Comparison of ENCODE assay signal across 26 cellular contexts in genomic region chr18:74453642-74454198, GRCh38. TPM values are rescaled to one million over a fixed set of nuclear protein-coding genes. Genes with fewer than 3 reads are reported as not detected.
DNase-seq lines count a peak whose midpoint lies in the region; ATAC-seq, FAIRE-seq and TF ChIP-seq lines count a peak whose summit lies in the region.
"Had no signal": no experiment of that assay in that cellular context is flagged by ENCODE, and none has a peak within 500 bp of the region (broad histone marks: within the 10 kb centered on the region; RNA-seq: fewer than 3 reads in every experiment).

No MANE protein-coding gene starts in this region.

- peaks cover 37 to 53% (median 41%) of the 10 kb centered on the region in 11 experiments; a peak in 21 of 22 replicates for H3K27me3 ChIP-seq in BLaER1 treated with 17β-estradiol and CSF1 and Interleukin-3, amounts not matched to agents 10 nM and 100 nM
- peaks cover 0 to 87% (median 2%) of the 10 kb centered on the region in 3 experiments for H3K27me3 ChIP-seq in neuronal stem cell (ENCODE audit: control insufficient read depth in 3 of 3, insufficient read depth in 3 of 3, low read depth in 1 of 3, low read length in 3 of 3)
- H3K27me3 ChIP-seq in testis = no peaks in the 10 kb centered on the region

- H3K9ac ChIP-seq in BLaER1 treated with 17β-estradiol and CSF1 and Interleukin-3, amounts not matched to agents 10 nM and 100 nM = peak overlapping the region in 7 of 11 experiments; percentile 86 to 98 (median 95); a peak in 15 of 22 replicates
- H3K9ac ChIP-seq in neuronal stem cell (ENCODE audit: low read depth, low read length, poor library complexity) = no peak overlapping the region
- H3K9ac ChIP-seq: GM23248 had no signal

- peak overlapping the region in 8 of 11 experiments; percentile 79 to 98 (median 94); a peak in 16 of 22 replicates for H3K27ac ChIP-seq in BLaER1 treated with 17β-estradiol and CSF1 and Interleukin-3, amounts not matched to agents 10 nM and 100 nM
- peak overlapping the region; percentile 65 for H3K27ac ChIP-seq in cingulate gyrus (ENCODE audit: low read depth, low read length)
- peak overlapping the region; percentile 92 for H3K27ac ChIP-seq in neuronal stem cell (replicated peaks; ENCODE audit: low read length)
- no peak overlapping the region for H3K27ac ChIP-seq in testis
- H3K27ac ChIP-seq: C4-2B, GM23248, RWPE1 had no signal

- H3K18ac ChIP-seq in neuronal stem cell (ENCODE audit: low read length) = peak overlapping the region; percentile 58

- FAIRE-seq in GM12891 (lab: Jason Lieb, UNC) = no peak
- FAIRE-seq: HTR-8/SVneo had no signal

- peak overlapping the region; percentile 39 for H2BK5ac ChIP-seq in neuronal stem cell (ENCODE audit: low read length)

- no peak overlapping the region for H2BK12ac ChIP-seq in neuronal stem cell (ENCODE audit: low read length)

- intact Hi-C loops in testis (cut with DNase I; ENCODE audit: low total_unique reads) = no loop called here

- no peaks in the 10 kb centered on the region for H3K79me1 ChIP-seq in neuronal stem cell (ENCODE audit: low read depth, low read length)

- H4K8ac ChIP-seq in neuronal stem cell (ENCODE audit: low read depth, low read length) = no peak overlapping the region

- peak overlapping the region in 7 of 10 experiments; percentile 77 to 98 (median 92); a peak in 13 of 20 replicates for H3K4me3 ChIP-seq in BLaER1 treated with 17β-estradiol and CSF1 and Interleukin-3, amounts not matched to agents 10 nM and 100 nM
- H3K4me3 ChIP-seq in neuronal stem cell (ENCODE audit: low read length in 2 of 2) = no peak overlapping the region
- H3K4me3 ChIP-seq in testis = no peak overlapping the region
- H3K4me3 ChIP-seq: GM23248, HAP-1, MG63 had no signal

- H3K14ac ChIP-seq in neuronal stem cell (ENCODE audit: low read length) = no peak overlapping the region

- H2AK5ac ChIP-seq in neuronal stem cell (ENCODE audit: low read depth, low read length) = no peak overlapping the region

- no peak overlapping the region for H2AFZ ChIP-seq in neuronal stem cell (ENCODE audit: low read length)
- H2AFZ ChIP-seq: GM23248 had no signal

- TF ChIP-seq CTCF in testis (IDR thresholded peaks at IDR 0.05) = no peak

- WGBS in neuronal stem cell (ENCODE audit: extremely low coverage in 2 of 2, insufficient read length in 2 of 2, insufficient replicate concordance in 1 of 2), 2 donors = no CpG with 5 or more reads among the region's 6 CpGs
- WGBS in testis, 2 donors = 74 to 83% methylated on average over 6 of the region's 6 CpGs

- no peak for ATAC-seq in GM18861 (IDR thresholded peaks at IDR 0.05; ENCODE audit: unreplicated experiment)
- ATAC-seq: PC-3, SK-N-SH treated with all-trans-retinoic acid at 6 μM for 48 hours had no signal

- no peak overlapping the region for H3K4ac ChIP-seq in neuronal stem cell (ENCODE audit: low read length)

- TF ChIP-seq POLR2A in testis (IDR thresholded peaks at IDR 0.05) = no peak
- no peak for TF ChIP-seq POLR2A in GM12891 (IDR thresholded peaks at IDR 0.05; ENCODE audit: low read depth, low read length)

- no peaks in the 10 kb centered on the region for H3K9me3 ChIP-seq in BLaER1 treated with 17β-estradiol and CSF1 and Interleukin-3, amounts not matched to agents 10 nM and 100 nM (replicated peaks in 1 of 11)
- H3K9me3 ChIP-seq in neuronal stem cell (replicated peaks in 1 of 2; ENCODE audit: control insufficient read depth in 2 of 2, insufficient read depth in 1 of 2, low read depth in 1 of 2, low read length in 2 of 2) = no peaks in the 10 kb centered on the region
- H3K9me3 ChIP-seq in testis = no peaks in the 10 kb centered on the region
- H3K9me3 ChIP-seq: HAP-1, MG63 had no signal

- H3K36me3 ChIP-seq in BLaER1 treated with 17β-estradiol and CSF1 and Interleukin-3, amounts not matched to agents 10 nM and 100 nM = peaks cover 0 to 47% (median 40%) of the 10 kb centered on the region in 11 experiments; a peak in 14 of 22 replicates
- no peaks in the 10 kb centered on the region for H3K36me3 ChIP-seq in neuronal stem cell (replicated peaks in 1 of 2; ENCODE audit: control insufficient read depth in 2 of 2, insufficient read depth in 2 of 2, low read length in 2 of 2)
- H3K36me3 ChIP-seq in testis (ENCODE audit: low read depth, missing control alignments) = no peaks in the 10 kb centered on the region
- H3K36me3 ChIP-seq: HAP-1, MG63 had no signal

- H4K91ac ChIP-seq in neuronal stem cell (ENCODE audit: low read depth, low read length, poor library complexity) = no peak overlapping the region

- H2BK120ac ChIP-seq in neuronal stem cell (ENCODE audit: low read depth, low read length) = no peak overlapping the region

- H2BK15ac ChIP-seq in neuronal stem cell (ENCODE audit: low read length) = no peak overlapping the region

- H3K4me1 ChIP-seq in BLaER1 treated with 17β-estradiol and CSF1 and Interleukin-3, amounts not matched to agents 10 nM and 100 nM = peaks cover 43 to 89% (median 80%) of the 10 kb centered on the region in 10 experiments
- H3K4me1 ChIP-seq in neuronal stem cell (ENCODE audit: control insufficient read depth in 2 of 2, insufficient read depth in 1 of 2, low read depth in 1 of 2, low read length in 2 of 2) (peaks cover 5 to 47% of the 10 kb centered on the region in 2 donors), testis (peaks cover 9% of the 10 kb centered on the region)
- H3K4me1 ChIP-seq: HAP-1 had no signal

- DNase-seq in NCI-H69 (lab: John Stamatoyannopoulos, UW) = peak; percentile 20
- DNase-seq in neuronal stem cell (ENCODE audit: low spot score) = no peak
- DNase-seq in ecto neural progenitor cell (ENCODE audit: low spot score) = no peak
- no peak for DNase-seq in testis
- DNase-seq in GM12891 (ENCODE audit: insufficient read length, low spot score) = no peak
- DNase-seq: DMS79, GM23248, Kasumi-1, MG63, NCI-H1092 treated with DMSO at 0.1 percent for 48 hours, NCI-H1694, NCI-H2081 treated with DMSO at 0.1 percent for 48 hours, NCI-H2227 treated with DMSO at 0.1 percent for 48 hours, NCI-H510A treated with DMSO at 0.1 percent for 48 hours, NCI-H82, PC-3, SIG-M5 had no signal

- no peak overlapping the region for H3K23ac ChIP-seq in neuronal stem cell (ENCODE audit: low read depth, low read length, poor library complexity)

- peak overlapping the region; percentile 42 to 100 (median 90); a peak in 21 of 22 replicates for H3K4me2 ChIP-seq in BLaER1 treated with 17β-estradiol and CSF1 and Interleukin-3, amounts not matched to agents 10 nM and 100 nM
- H3K4me2 ChIP-seq in neuronal stem cell (ENCODE audit: insufficient read depth, low read length, poor library complexity, severe bottlenecking) = no peak overlapping the region

- H4K20me1 ChIP-seq in BLaER1 treated with 17β-estradiol and CSF1 and Interleukin-3, amounts not matched to agents 10 nM and 100 nM = peaks cover 0 to 15% (median 0%) of the 10 kb centered on the region in 11 experiments; a peak in 2 of 22 replicates

TF ChIP-seq in GM12891, 5 proteins besides CTCF, POLR2A, EP300 and RAD21:
- no peak for TF ChIP-seq PAX5 (IDR thresholded peaks at IDR 0.05; ENCODE audit: insufficient read depth, low read length, severe bottlenecking)
- TF ChIP-seq POU2F2 (IDR thresholded peaks at IDR 0.05; ENCODE audit: low read depth, low read length) = no peak
- TF ChIP-seq SPI1 (IDR thresholded peaks at IDR 0.05; ENCODE audit: low read depth, low read length) = no peak
- TF ChIP-seq POLR2AphosphoS5 (IDR thresholded peaks at IDR 0.05; ENCODE audit: low read depth, low read length) = no peak
- no peak for TF ChIP-seq TAF1 (IDR thresholded peaks at IDR 0.05; ENCODE audit: low read depth, low read length)

RNA-seq across cellular contexts. Expression of gene DIPK1C, which starts 3.4 kb away (rescaled TPM):
- polyA plus RNA-seq in neuronal stem cell (2013, experiment 1 of 2) = 15.9 TPM
- polyA plus RNA-seq in neuronal stem cell (2013, experiment 2 of 2) = 15.6 TPM
- total RNA-seq in testis = 10 to 100 TPM; 16.2 to 17.0 TPM
- polyA plus RNA-seq in testis (ENCODE audit: insufficient read depth, low read depth, low replicate concordance) = 9.3 TPM
- polyA plus RNA-seq in GM12891 (2012; ENCODE audit: low read depth, missing spikeins) = not detected
- total RNA-seq: GM23248, PC-3 had no signal
- polyA plus RNA-seq: GM23248, IgD-negative memory B cell had no signal

RNA-seq across cellular contexts. Expression of gene CNDP2, which starts 42.4 kb away (rescaled TPM):
- polyA plus RNA-seq in neuronal stem cell (2013, experiment 1 of 2) = 104 TPM
- 104 TPM for polyA plus RNA-seq in neuronal stem cell (2013, experiment 2 of 2)
- 10 to 100 TPM; 72.0 to 84.5 TPM for total RNA-seq in testis
- 74.4 TPM for polyA plus RNA-seq in testis (ENCODE audit: insufficient read depth, low read depth, low replicate concordance)
- 105 TPM for polyA plus RNA-seq in GM12891 (2012; ENCODE audit: low read depth, missing spikeins)

Comparison
In these comparisons a context has a peak if more than half of its experiments do, and no peak if none do; other contexts are left out.
1. H3K27ac ChIP-seq: peak in BLaER1 treated with 17β-estradiol and CSF1 and Interleukin-3, amounts not matched to agents 10 nM and 100 nM (8 of 11), cingulate gyrus (single experiment) and neuronal stem cell (single experiment); none in testis (0 of 2).
2. H3K4me3 ChIP-seq: peak in BLaER1 treated with 17β-estradiol and CSF1 and Interleukin-3, amounts not matched to agents 10 nM and 100 nM (7 of 10); none in neuronal stem cell (0 of 2) and testis (0 of 2).